ENCODE assay signal across 1 cellular context in genomic region chr10:96685297-96685696, GRCh38.
TF ChIP-seq lines count a peak whose summit lies in the region.

No MANE protein-coding gene starts in this region.

TF ChIP-seq in SK-N-SH, 30 proteins besides CTCF, POLR2A, EP300 and RAD21 (continued from another document):
- TF ChIP-seq FOXM1 (IDR thresholded peaks at IDR 0.05; ENCODE audit: low read depth) (no peak), FOXJ3 (CRISPR knock-in tag; IDR thresholded peaks at IDR 0.05) (no peak), FOSL2 (IDR thresholded peaks at IDR 0.05; ENCODE audit: borderline replicate concordance, low read depth) (no peak), ZBTB33 (IDR thresholded peaks at IDR 0.05; ENCODE audit: borderline replicate concordance, low read depth) (no peak), NFIC (IDR thresholded peaks at IDR 0.05; ENCODE audit: borderline replicate concordance) (no peak), POLR2AphosphoS5 (IDR thresholded peaks at IDR 0.05; ENCODE audit: low read depth, low read length) (no peak), MAX (IDR thresholded peaks at IDR 0.05; ENCODE audit: low read depth) (no peak)
